Comparison of ENCODE assay signal across 8 cellular contexts in genomic region chr12:68189766-68190700, GRCh38.
DNase-seq lines count a peak whose midpoint lies in the region; ATAC-seq and TF ChIP-seq lines count a peak whose summit lies in the region.
"Had no signal": no experiment of that assay in that cellular context is flagged by ENCODE, and none has a peak within 500 bp of the region (broad histone marks: within the 10 kb centered on the region; RNA-seq: fewer than 3 reads in every experiment).

No MANE protein-coding gene starts in this region.

- H3K4me1 Mint-ChIP-seq in T-helper 2 cell treated with Interferon-gamma antibody and Interleukin-4, amounts not matched to agents 5 μg/mL and 100 μg/mL, for 36 hours (ENCODE audit: low read depth) = peaks cover 11% of the 10 kb centered on the region

- H3K4me3 Mint-ChIP-seq in T-helper 2 cell treated with Interferon-gamma antibody and Interleukin-4, amounts not matched to agents 5 μg/mL and 100 μg/mL, for 36 hours = peak overlapping the region; percentile 46

- DNase-seq in HS-27A (ENCODE audit: low read depth) (peak; percentile 34), choroid plexus epithelial cell (ENCODE audit: low read depth) (peak; percentile 81), KG1 (lab: John Stamatoyannopoulos, UW) (no peak)
- peak; percentile 42 for DNase-seq in T-helper 2 cell treated with Interferon-gamma antibody and Interleukin-4, amounts not matched to agents 5 μg/mL and 100 μg/mL, for 36 hours (ENCODE audit: low spot score)
- peak in 2 of 3 experiments; percentile 18 to 29 for DNase-seq in stimulated activated CD4-positive, alpha-beta T cell treated with anti-CD3 and anti-CD28 coated beads, TNF-alpha, amount 100 ng/mL, for 4 hours (ENCODE audit: low read depth in 3 of 3)
- DNase-seq: NCI-H187 had no signal

- peak overlapping the region; percentile 27 for H3K27ac Mint-ChIP-seq in T-helper 2 cell treated with Interferon-gamma antibody and Interleukin-4, amounts not matched to agents 5 μg/mL and 100 μg/mL, for 36 hours

- no peak for ATAC-seq in HG02885 (IDR thresholded peaks at IDR 0.05; ENCODE audit: poor library complexity, unreplicated experiment)
- no peak for ATAC-seq in HG03439 (IDR thresholded peaks at IDR 0.05; ENCODE audit: unreplicated experiment)

- H3K4me3 ChIP-seq in choroid plexus epithelial cell (ENCODE audit: low read depth, low read length) = no peak overlapping the region

- no peak for TF ChIP-seq CTCF in choroid plexus epithelial cell (conservative IDR thresholded peaks at IDR 0.05; ENCODE audit: low read depth, low read length)

- H3K9me3 Mint-ChIP-seq in T-helper 2 cell treated with Interferon-gamma antibody and Interleukin-4, amounts not matched to agents 5 μg/mL and 100 μg/mL, for 36 hours = no peaks in the 10 kb centered on the region

- H3K27me3 Mint-ChIP-seq in T-helper 2 cell treated with Interferon-gamma antibody and Interleukin-4, amounts not matched to agents 5 μg/mL and 100 μg/mL, for 36 hours (ENCODE audit: low read depth) = peaks cover 50% of the 10 kb centered on the region

- no peaks in the 10 kb centered on the region for H3K36me3 Mint-ChIP-seq in T-helper 2 cell treated with Interferon-gamma antibody and Interleukin-4, amounts not matched to agents 5 μg/mL and 100 μg/mL, for 36 hours (ENCODE audit: low read depth)
